Comparison of ENCODE assay signal across 8 cellular contexts in genomic region chr6:31580446-31580755, GRCh38. TPM values are rescaled to one million over a fixed set of nuclear protein-coding genes. Genes with fewer than 3 reads are reported as not detected.
DNase-seq lines count a peak whose midpoint lies in the region; ATAC-seq, FAIRE-seq and TF ChIP-seq lines count a peak whose summit lies in the region.

No MANE protein-coding gene starts in this region.

- no peak for FAIRE-seq in A549 (lab: Jason Lieb, UNC)

- 75% methylated on average over 13 of the region's 13 CpGs for WGBS in A549 (ENCODE audit: missing lambda C conversion rate)

- peak overlapping the region; percentile 91 for H3K4me3 Mint-ChIP-seq in central memory CD8-positive, alpha-beta T cell

- no peak for TF ChIP-seq CTCF in A549 (IDR thresholded peaks at IDR 0.05)

- no peak for ATAC-seq in A549
- ATAC-seq in central memory CD8-positive, alpha-beta T cell (replicated peaks; ENCODE audit: extremely low read depth, poor library complexity, severe bottlenecking): no peak
- ATAC-seq in activated CD4-positive, CD25-positive, alpha-beta regulatory T cell treated with anti-CD3 and anti-CD28 coated beads, Interleukin-2, amount 50 U/mL, for 24 hours: no peak

- H3K27me3 ChIP-seq in HUES48 (ENCODE audit: control insufficient read depth, insufficient read depth, low read length) (peaks cover 23% of the 10 kb centered on the region), muscle layer of duodenum (ENCODE audit: low read depth, low read length) (no peaks in the 10 kb centered on the region)

- intact Hi-C loops in head of caudate nucleus (cut with DNase I): no loop called here

- H3K36me3 ChIP-seq in HUES48 (ENCODE audit: control insufficient read depth, insufficient read depth, low read length) (no peaks in the 10 kb centered on the region), muscle layer of duodenum (ENCODE audit: control insufficient read depth in 1 of 2, insufficient read depth in 2 of 2, low read length in 2 of 2) (no peaks in the 10 kb centered on the region)

- POLR2A ChIA-PET in A549 (lab: Yijun Ruan, JAX): interaction anchor here (1.0 to 1.2 kb wide), 2 partner anchors 38 to 234 kb away, joined by 3 read pairs; partner anchors contain the start of genes DDX39B, HSPA1A and HSPA1L

- H3K36me3 Mint-ChIP-seq in central memory CD8-positive, alpha-beta T cell (ENCODE audit: insufficient read depth): peaks cover 35% of the 10 kb centered on the region

- H3K27ac Mint-ChIP-seq in central memory CD8-positive, alpha-beta T cell (ENCODE audit: low read depth): peak overlapping the region; percentile 97

- H3K4me3 ChIP-seq in A549 (peak overlapping the region; percentile 63; the same call in 2 of the 3 replicates), HUES48 (ENCODE audit: low read depth, low read length) (peak overlapping the region; percentile 91), muscle layer of duodenum (ENCODE audit: low read depth in 1 of 2, low read length in 2 of 2) (peak overlapping the region; percentile 83 to 86)

- H3K9me3 ChIP-seq in A549 (no peaks in the 10 kb centered on the region), HUES48 (ENCODE audit: control insufficient read depth, insufficient read depth, low read length) (no peaks in the 10 kb centered on the region), muscle layer of duodenum (ENCODE audit: control insufficient read depth in 1 of 2, low read length in 2 of 2) (no peaks in the 10 kb centered on the region)

- peak overlapping the region; percentile 86 for H3K4me2 ChIP-seq in A549

- H3K4me1 Mint-ChIP-seq in central memory CD8-positive, alpha-beta T cell: peaks cover 81% of the 10 kb centered on the region

- H3K27ac ChIP-seq in A549 (peak overlapping the region; percentile 73 to 94; a peak in 4 of 6 replicates), HUES48 (ENCODE audit: low read depth, low read length) (no peak overlapping the region), muscle layer of duodenum (ENCODE audit: low read length) (peak overlapping the region; percentile 65)

- no peak for TF ChIP-seq RAD21 in A549 (conservative IDR thresholded peaks at IDR 0.05 in 1 of 2, IDR thresholded peaks at IDR 0.05 in 1 of 2)

- no peak for TF ChIP-seq POLR2A in A549 (IDR thresholded peaks at IDR 0.05; ENCODE audit: low read length)

- H3K9me3 Mint-ChIP-seq in central memory CD8-positive, alpha-beta T cell: no peaks in the 10 kb centered on the region

- H3K27me3 Mint-ChIP-seq in central memory CD8-positive, alpha-beta T cell: no peaks in the 10 kb centered on the region

- no peak for DNase-seq in A549 (ENCODE audit: low read depth in 1 of 2, low spot score in 1 of 2)
- no peak for DNase-seq in central memory CD8-positive, alpha-beta T cell (ENCODE audit: low spot score in 2 of 2)
- DNase-seq in NCI-H2227 (lab: John Stamatoyannopoulos, UW; ENCODE audit: unreplicated experiment): no peak
- DNase-seq in NCI-H1105 treated with DMSO at 0.1 percent for 48 hours (lab: John Stamatoyannopoulos, UW): no peak
- no peak for DNase-seq in head of caudate nucleus

- H3K9ac ChIP-seq in HUES48 (ENCODE audit: low read depth, low read length): no peak overlapping the region; the same call in 1 of the 2 replicates

- TF ChIP-seq EP300 in A549 (IDR thresholded peaks at IDR 0.05): no peak

- H3K4me1 ChIP-seq in A549: peaks cover 6% of the 10 kb centered on the region; the same call in 1 of the 3 replicates
- peaks cover 14% of the 10 kb centered on the region for H3K4me1 ChIP-seq in HUES48 (ENCODE audit: control insufficient read depth, insufficient read depth, low read length)
- peaks cover 0 to 17% of the 10 kb centered on the region in 2 donors for H3K4me1 ChIP-seq in muscle layer of duodenum (ENCODE audit: control insufficient read depth in 1 of 2, insufficient read depth in 2 of 2, low read length in 2 of 2)

- CTCF ChIA-PET in A549 (lab: Yijun Ruan, JAX): interaction anchor here (0.6 to 18.3 kb wide), 15 partner anchors 11 to 200 kb away, joined by 3 to 338 read pairs (median 6); partner anchors contain the start of genes ATP6V1G2, LTA, NCR3 and NFKBIL1

TF ChIP-seq in A549, 52 proteins besides CTCF, POLR2A, EP300 and RAD21:
- no peak for TF ChIP-seq ZNF302 (CRISPR knock-in tag; IDR thresholded peaks at IDR 0.05)
- TF ChIP-seq HDAC2 (IDR thresholded peaks at IDR 0.05): no peak
TF ChIP-seq in A549: peak in this region for 0.

RNA-seq across cellular contexts. Expression of gene LTB, which starts 1.8 kb away (rescaled TPM):
- polyA plus RNA-seq in A549 (2011; rRNA removed): 0.13 and 0.26 TPM in 2 replicates
- 0.37 and 0.45 TPM in 2 replicates for polyA plus RNA-seq in A549 (2012; cell fraction: cytosol; rRNA removed)
- polyA plus RNA-seq in A549 (2012; cell fraction: nucleus; rRNA removed): 0.18 and 0.31 TPM in 2 replicates
- polyA plus RNA-seq in A549 (2017; fragmentation: RNase III; extraction: RNeasy Plus Mini Kit Qiagen cat#74134 plus additional on column Dnase treatment): 0.14 to 0.57 TPM (median 0.33 TPM) in 3 replicates
- polyA minus RNA-seq in A549 (2011; rRNA and poly(A)+ RNA removed): 0.50 TPM in 1 of 2 replicates, not detected in the other

RNA-seq across cellular contexts. Expression of gene TNF, which starts 5.0 kb away (rescaled TPM):
- polyA plus RNA-seq in A549 (2011; rRNA removed) (0.07 TPM in 1 of 2 replicates, not detected in the other), A549 (2017; fragmentation: RNase III; extraction: RNeasy Plus Mini Kit Qiagen cat#74134 plus additional on column Dnase treatment) (not detected in 3 replicates)
- polyA plus RNA-seq in A549 (2012; cell fraction: cytosol; rRNA removed): not detected in 2 replicates
- polyA plus RNA-seq in A549 (2012; cell fraction: nucleus; rRNA removed): 0.06 and 0.15 TPM in 2 replicates
- not detected in 2 replicates for polyA minus RNA-seq in A549 (2011; rRNA and poly(A)+ RNA removed)

RNA-seq across cellular contexts. Expression of gene LST1, which starts 5.7 kb away (rescaled TPM):
- polyA plus RNA-seq in A549 (2011; rRNA removed) (0.17 and 0.19 TPM in 2 replicates), A549 (2017; fragmentation: RNase III; extraction: RNeasy Plus Mini Kit Qiagen cat#74134 plus additional on column Dnase treatment) (0.26 to 0.47 TPM in 2 of 3 replicates, not detected in the other)
- polyA plus RNA-seq in A549 (2012; cell fraction: cytosol; rRNA removed): 0.18 TPM in 1 of 2 replicates, not detected in the other
- 0.05 and 0.14 TPM in 2 replicates for polyA plus RNA-seq in A549 (2012; cell fraction: nucleus; rRNA removed)
- 0.63 TPM in 1 of 2 replicates, not detected in the other for polyA minus RNA-seq in A549 (2011; rRNA and poly(A)+ RNA removed)

RNA-seq across cellular contexts. Expression of gene LTA, which starts 8.3 kb away (rescaled TPM):
- 0.07 TPM in 1 of 2 replicates, not detected in the other for polyA plus RNA-seq in A549 (2011; rRNA removed)
- 0.04 TPM in 2 replicates for polyA plus RNA-seq in A549 (2012; cell fraction: cytosol; rRNA removed)
- polyA plus RNA-seq in A549 (2012; cell fraction: nucleus; rRNA removed): 0.05 TPM in 1 of 2 replicates, not detected in the other
- 0.07 to 0.08 TPM in 2 of 3 replicates, not detected in the other for polyA plus RNA-seq in A549 (2017; fragmentation: RNase III; extraction: RNeasy Plus Mini Kit Qiagen cat#74134 plus additional on column Dnase treatment)
- not detected in 2 replicates for polyA minus RNA-seq in A549 (2011; rRNA and poly(A)+ RNA removed)

RNA-seq across cellular contexts. Expression of gene NCR3, which starts 12.4 kb away (rescaled TPM):
- polyA plus RNA-seq in A549 (2011; rRNA removed) (not detected in 2 replicates), A549 (2017; fragmentation: RNase III; extraction: RNeasy Plus Mini Kit Qiagen cat#74134 plus additional on column Dnase treatment) (not detected in 3 replicates)
- polyA plus RNA-seq in A549 (2012; cell fraction: cytosol; rRNA removed): not detected in 2 replicates
- not detected in 2 replicates for polyA plus RNA-seq in A549 (2012; cell fraction: nucleus; rRNA removed)
- polyA minus RNA-seq in A549 (2011; rRNA and poly(A)+ RNA removed): not detected in 2 replicates
